In the genomic region with DNA sequence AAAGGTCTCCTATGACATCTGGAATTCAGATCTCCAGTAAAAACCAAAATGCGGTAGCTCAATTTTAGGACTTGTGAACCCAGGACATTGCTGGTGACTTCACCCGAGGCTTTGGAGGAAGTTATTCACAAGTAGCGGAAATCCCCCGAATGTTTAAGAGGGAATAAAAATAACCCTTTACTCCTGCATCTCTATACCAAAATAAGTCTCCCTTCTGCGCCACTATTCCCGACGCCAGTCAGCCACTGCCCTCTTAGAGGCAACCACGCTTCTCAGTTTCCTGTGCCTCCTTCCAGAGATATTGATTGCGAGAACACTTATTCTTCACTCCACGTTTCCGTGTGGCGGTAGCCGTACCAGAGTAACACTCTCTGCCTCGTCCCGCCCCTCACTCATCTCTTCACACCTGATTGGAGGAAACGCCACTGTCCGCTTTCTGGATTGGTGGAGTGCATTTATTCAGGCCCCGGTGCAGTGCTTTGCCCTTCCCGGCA, we compare ENCODE assay signal across 8 cellular contexts. TPM values are rescaled to one million over a fixed set of nuclear protein-coding genes. Genes with fewer than 3 reads are reported as not detected.
DNase-seq lines count a peak whose midpoint lies in the region; ATAC-seq and TF ChIP-seq lines count a peak whose summit lies in the region.

No MANE protein-coding gene starts in this region.

- H3K27ac Mint-ChIP-seq in activated naive CD4-positive, alpha-beta T cell treated with anti-CD3 and anti-CD28 coated beads, Interleukin-2, amount 50 U/mL, for 24 hours: peak overlapping the region; percentile 93

- H3K4me1 ChIP-seq in tibial nerve: peaks cover 0 to 60% (median 20%) of the 10 kb centered on the region in 4 donors

- H3K4me3 Mint-ChIP-seq in activated naive CD4-positive, alpha-beta T cell treated with anti-CD3 and anti-CD28 coated beads, Interleukin-2, amount 50 U/mL, for 24 hours: peak overlapping the region; percentile 93

- TF ChIP-seq EP300 in tibial nerve (IDR thresholded peaks at IDR 0.05): no peak

- in situ Hi-C loops in GM13977 (cut with MboI; ENCODE audit: low pct_unique_long_range_greater_than_20kb, low sequenced_read_pairs, unreplicated experiment): no loop called here

- peaks cover 13% of the 10 kb centered on the region for H3K4me1 Mint-ChIP-seq in activated naive CD4-positive, alpha-beta T cell treated with anti-CD3 and anti-CD28 coated beads, Interleukin-2, amount 50 U/mL, for 24 hours

- H3K4me3 ChIP-seq in tibial nerve: peak overlapping the region in 2 of 4 donors; percentile 24 to 35

- peak overlapping the region; percentile 29 to 90 (median 67) for H3K27ac ChIP-seq in tibial nerve

- no peaks in the 10 kb centered on the region for H3K27me3 ChIP-seq in tibial nerve

- peaks cover 4% of the 10 kb centered on the region for H3K27me3 Mint-ChIP-seq in activated naive CD4-positive, alpha-beta T cell treated with anti-CD3 and anti-CD28 coated beads, Interleukin-2, amount 50 U/mL, for 24 hours

- no peaks in the 10 kb centered on the region for H3K36me3 Mint-ChIP-seq in activated naive CD4-positive, alpha-beta T cell treated with anti-CD3 and anti-CD28 coated beads, Interleukin-2, amount 50 U/mL, for 24 hours

- DNase-seq in GM13977 (ENCODE audit: low spot score) (peak; percentile 91), RPMI7951 (ENCODE audit: low read depth) (peak; percentile 79), mucosa of gallbladder (ENCODE audit: low spot score) (peak; percentile 30), tibial nerve (ENCODE audit: low spot score in 2 of 2) (peak in 1 of 2 donors; percentile 29), NCI-H748 treated with DMSO at 0.1 percent for 48 hours (lab: John Stamatoyannopoulos, UW) (no peak), NCI-H345 (lab: John Stamatoyannopoulos, UW) (no peak)

- no peak for TF ChIP-seq POLR2A in tibial nerve (IDR thresholded peaks at IDR 0.05)

- peak; percentile 96 for ATAC-seq in HG02588 (IDR thresholded peaks at IDR 0.05; ENCODE audit: unreplicated experiment)

- peaks cover 5% of the 10 kb centered on the region for H3K9me3 Mint-ChIP-seq in activated naive CD4-positive, alpha-beta T cell treated with anti-CD3 and anti-CD28 coated beads, Interleukin-2, amount 50 U/mL, for 24 hours

- TF ChIP-seq CTCF in GM13977 (IDR thresholded peaks at IDR 0.05; ENCODE audit: extremely low read depth, insufficient read depth, missing control alignments): no peak
- TF ChIP-seq CTCF in tibial nerve (IDR thresholded peaks at IDR 0.05): no peak

- peaks cover 0 to 10% (median 0%) of the 10 kb centered on the region in 3 donors for H3K36me3 ChIP-seq in tibial nerve

- H3K9me3 ChIP-seq in tibial nerve: peaks cover 0 to 10% (median 3%) of the 10 kb centered on the region in 4 donors

- WGBS in tibial nerve, 2 donors: 56 to 61% methylated on average over 19 of the region's 19 CpGs

RNA-seq across cellular contexts. Expression of a gene that starts 27.4 kb away (rescaled TPM):
- total RNA-seq in RPMI7951 (2014; rRNA removed; shearing (Covaris generic)): 35.8 and 37.0 TPM in 2 replicates
- total RNA-seq in mucosa of gallbladder (38.3 TPM), tibial nerve (10 to 100 TPM; 60.5 to 72.1 (median 65.5) TPM)

Comparison
In these comparisons a context has a peak if more than half of its experiments do, and no peak if none do; other contexts are left out.
1. DNase-seq: peak in GM13977 (single experiment), RPMI7951 (single experiment) and mucosa of gallbladder (single experiment); none in NCI-H748 treated with DMSO at 0.1 percent for 48 hours (single experiment) and NCI-H345 (single experiment).